8 cellular contexts compared by ENCODE assay signal in genomic region chr13:72726185-72726584, GRCh38. TPM values are rescaled to one million over a fixed set of nuclear protein-coding genes. Genes with fewer than 3 reads are reported as not detected.
A peak's percentile ranks its signal among the peaks of the same experiment; 100 is the strongest.
DNase-seq lines count a peak whose midpoint lies in the region; ATAC-seq and TF ChIP-seq lines count a peak whose summit lies in the region.
"Not testable (repeated sequence)": the region's sequence is repeated elsewhere in the genome, so short reads cannot be mapped to it uniquely, and the experiment has no call there.

No MANE protein-coding gene starts in this region.

- H3K27me3 ChIP-seq in BLaER1; heart left ventricle; naive thymus-derived CD4-positive, alpha-beta T cell (ENCODE audit: control insufficient read depth in 2 of 2, insufficient read depth in 2 of 2, low read length in 2 of 2): not testable (repeated sequence)

- H3K27ac ChIP-seq in BLaER1; heart left ventricle; naive thymus-derived CD4-positive, alpha-beta T cell (ENCODE audit: low read depth, low read length): not testable (repeated sequence)

- H3K36me3 ChIP-seq in BLaER1: peaks cover 42% of the 10 kb centered on the region
- H3K36me3 ChIP-seq in heart left ventricle; naive thymus-derived CD4-positive, alpha-beta T cell (ENCODE audit: control insufficient read depth in 2 of 3, insufficient read depth in 3 of 3, low read length in 3 of 3): not testable (repeated sequence)

- WGBS in heart left ventricle, 4 donors: 85 to 88% (median 86%) methylated on average over 15 of the region's 15 CpGs

- intact Hi-C loops in heart left ventricle (cut with DNase I): loop anchor here in 4 of 10 donors (5.0 kb wide), 1 partner anchor 56 kb away; the partner anchor contains the start of genes DIS3 (in 4 of the 4) and PIBF1 (in 4 of the 4)
- intact Hi-C loops in naive thymus-derived CD4-positive, alpha-beta T cell (cut with micrococcal nuclease): loop anchor here (5.0 to 10.0 kb wide), 4 partner anchors 36 to 1559 kb away; no protein-coding TSS in a partner anchor

- peaks cover 25% of the 10 kb centered on the region for H3K4me1 ChIP-seq in BLaER1
- peaks cover 0 to 28% (median 14%) of the 10 kb centered on the region in 12 donors for H3K4me1 ChIP-seq in heart left ventricle
- peaks cover 23 to 30% of the 10 kb centered on the region in 2 donors for H3K4me1 ChIP-seq in naive thymus-derived CD4-positive, alpha-beta T cell (ENCODE audit: control insufficient read depth in 2 of 2, insufficient read depth in 2 of 2, low read length in 2 of 2)

- H3K9me3 ChIP-seq in BLaER1; heart left ventricle; naive thymus-derived CD4-positive, alpha-beta T cell (ENCODE audit: control insufficient read depth in 2 of 3, low read length in 3 of 3): not testable (repeated sequence)

- POLR2A ChIA-PET in activated CD8-positive, alpha-beta T cell treated with anti-CD3 and anti-CD28 coated beads, Interleukin-2, amount 10 ng/mL, durations not matched to agents 7 days and 5 days (lab: Charles Lee): interaction anchor here (0.6 kb wide), 1 partner anchor 977 kb away, joined by 3 read pairs; no protein-coding TSS in a partner anchor
- POLR2A ChIA-PET in naive thymus-derived CD4-positive, alpha-beta T cell (lab: Charles Lee): not testable (repeated sequence)

- H3K27me3 Mint-ChIP-seq in activated CD8-positive, alpha-beta T cell treated with anti-CD3 and anti-CD28 coated beads, Interleukin-2, amount 10 ng/mL, durations not matched to agents 7 days and 5 days (ENCODE audit: low read depth); central memory CD8-positive, alpha-beta T cell; naive thymus-derived CD4-positive, alpha-beta T cell; stimulated activated naive CD8-positive, alpha-beta T cell treated with anti-CD3 and anti-CD28 coated beads, Interleukin-15, amount 100 ng/mL, for 72 hours: not testable (repeated sequence)

- H3K36me3 Mint-ChIP-seq in activated CD8-positive, alpha-beta T cell treated with anti-CD3 and anti-CD28 coated beads, Interleukin-2, amount 10 ng/mL, durations not matched to agents 7 days and 5 days (ENCODE audit: low read depth): peaks cover 66% of the 10 kb centered on the region
- H3K36me3 Mint-ChIP-seq in central memory CD8-positive, alpha-beta T cell (ENCODE audit: insufficient read depth): peaks cover 19% of the 10 kb centered on the region
- peaks cover 9 to 30% (median 21%) of the 10 kb centered on the region in 5 donors for H3K36me3 Mint-ChIP-seq in naive thymus-derived CD4-positive, alpha-beta T cell

- H3K9me3 Mint-ChIP-seq in activated CD8-positive, alpha-beta T cell treated with anti-CD3 and anti-CD28 coated beads, Interleukin-2, amount 10 ng/mL, durations not matched to agents 7 days and 5 days (ENCODE audit: insufficient read depth); central memory CD8-positive, alpha-beta T cell; naive thymus-derived CD4-positive, alpha-beta T cell; stimulated activated naive CD8-positive, alpha-beta T cell treated with anti-CD3 and anti-CD28 coated beads, Interleukin-15, amount 100 ng/mL, for 72 hours: not testable (repeated sequence)

- DNase-seq in HFF-Myc (ENCODE audit: extremely low read depth, low read depth); activated CD8-positive, alpha-beta T cell treated with anti-CD3 and anti-CD28 coated beads, Interleukin-2, amount 10 ng/mL, durations not matched to agents 7 days and 5 days; central memory CD8-positive, alpha-beta T cell (ENCODE audit: low spot score in 2 of 2); heart left ventricle; naive thymus-derived CD4-positive, alpha-beta T cell; stimulated activated naive CD8-positive, alpha-beta T cell treated with anti-CD3 and anti-CD28 coated beads, Interleukin-15, amount 100 ng/mL, for 72 hours: not testable (repeated sequence)
- DNase-seq in OCI-M1 (lab: John Stamatoyannopoulos, UW): peak; percentile 31

- not testable (repeated sequence) for TF ChIP-seq CTCF in HFF-Myc (IDR thresholded peaks at IDR 0.05; ENCODE audit: low read depth, low read length, missing control alignments); heart left ventricle (IDR thresholded peaks at IDR 0.05)

- H3K4me3 Mint-ChIP-seq in activated CD8-positive, alpha-beta T cell treated with anti-CD3 and anti-CD28 coated beads, Interleukin-2, amount 10 ng/mL, durations not matched to agents 7 days and 5 days: peak overlapping the region; percentile 94
- peak overlapping the region; percentile 92 for H3K4me3 Mint-ChIP-seq in central memory CD8-positive, alpha-beta T cell
- peak overlapping the region; percentile 85 to 99 (median 95) for H3K4me3 Mint-ChIP-seq in naive thymus-derived CD4-positive, alpha-beta T cell
- peak overlapping the region; percentile 85 to 95 for H3K4me3 Mint-ChIP-seq in stimulated activated naive CD8-positive, alpha-beta T cell treated with anti-CD3 and anti-CD28 coated beads, Interleukin-15, amount 100 ng/mL, for 72 hours

- H3K9ac ChIP-seq in BLaER1: peak overlapping the region; percentile 91; the same call in 1 of the 2 replicates

- H3K4me3 ChIP-seq in BLaER1 (peak overlapping the region; percentile 97), HFF-Myc (replicated peaks; ENCODE audit: low read depth, low read length) (peak overlapping the region; percentile 95), heart left ventricle (peak overlapping the region in 9 of 12 donors; percentile 70 to 97 (median 85))
- peak overlapping the region; percentile 93 for H3K4me3 ChIP-seq in naive thymus-derived CD4-positive, alpha-beta T cell (ENCODE audit: low read length)

- not testable (repeated sequence) for TF ChIP-seq POLR2A in heart left ventricle (IDR thresholded peaks at IDR 0.05)

- H4K20me1 ChIP-seq in BLaER1: peaks cover 11% of the 10 kb centered on the region; the same call in 1 of the 2 replicates

- H3K4me2 ChIP-seq in BLaER1: peak overlapping the region; percentile 89

- peaks cover 49% of the 10 kb centered on the region for H3K4me1 Mint-ChIP-seq in activated CD8-positive, alpha-beta T cell treated with anti-CD3 and anti-CD28 coated beads, Interleukin-2, amount 10 ng/mL, durations not matched to agents 7 days and 5 days (ENCODE audit: low read depth)
- H3K4me1 Mint-ChIP-seq in central memory CD8-positive, alpha-beta T cell: peaks cover 47% of the 10 kb centered on the region
- peaks cover 30 to 74% (median 55%) of the 10 kb centered on the region in 7 donors for H3K4me1 Mint-ChIP-seq in naive thymus-derived CD4-positive, alpha-beta T cell
- peaks cover 30% of the 10 kb centered on the region for H3K4me1 Mint-ChIP-seq in stimulated activated naive CD8-positive, alpha-beta T cell treated with anti-CD3 and anti-CD28 coated beads, Interleukin-15, amount 100 ng/mL, for 72 hours

- CTCF ChIA-PET in activated CD8-positive, alpha-beta T cell treated with anti-CD3 and anti-CD28 coated beads, Interleukin-2, amount 10 ng/mL, durations not matched to agents 7 days and 5 days (lab: Charles Lee); naive thymus-derived CD4-positive, alpha-beta T cell (lab: Charles Lee): not testable (repeated sequence)

- not testable (repeated sequence) for ATAC-seq in activated CD8-positive, alpha-beta T cell treated with anti-CD3 and anti-CD28 coated beads, Interleukin-2, amount 10 ng/mL, durations not matched to agents 7 days and 5 days; central memory CD8-positive, alpha-beta T cell (replicated peaks; ENCODE audit: extremely low read depth, poor library complexity, severe bottlenecking); heart left ventricle; naive thymus-derived CD4-positive, alpha-beta T cell; stimulated activated naive CD8-positive, alpha-beta T cell treated with anti-CD3 and anti-CD28 coated beads, Interleukin-15, amount 100 ng/mL, for 72 hours

- peak overlapping the region; percentile 84 for H3K27ac Mint-ChIP-seq in activated CD8-positive, alpha-beta T cell treated with anti-CD3 and anti-CD28 coated beads, Interleukin-2, amount 10 ng/mL, durations not matched to agents 7 days and 5 days
- peak overlapping the region; percentile 85 for H3K27ac Mint-ChIP-seq in central memory CD8-positive, alpha-beta T cell (ENCODE audit: low read depth)
- peak overlapping the region in 5 of 9 donors; percentile 51 to 94 (median 90) for H3K27ac Mint-ChIP-seq in naive thymus-derived CD4-positive, alpha-beta T cell
- H3K27ac Mint-ChIP-seq in stimulated activated naive CD8-positive, alpha-beta T cell treated with anti-CD3 and anti-CD28 coated beads, Interleukin-15, amount 100 ng/mL, for 72 hours: peak overlapping the region in 1 of 2 donors; percentile 93

RNA-seq across cellular contexts. Expression of gene MZT1, which starts 1.2 kb away (rescaled TPM):
- total RNA-seq in activated CD8-positive, alpha-beta T cell treated with anti-CD3 and anti-CD28 coated beads, Interleukin-2, amount 10 ng/mL, durations not matched to agents 7 days and 5 days: 10 to 100 TPM; 20.6 to 25.5 TPM
- 1 to 10 TPM; 4.4 to 8.6 (median 6.9) TPM for total RNA-seq in heart left ventricle
- 10 to 100 TPM in 1 of 2 donors, 1 to 10 TPM in 1; 5.3 to 11.3 TPM for polyA plus RNA-seq in heart left ventricle
- 10 to 100 TPM in 1 of 5 experiments, 1 to 10 TPM in 4; 4.5 to 14.9 (median 6.3) TPM for total RNA-seq in naive thymus-derived CD4-positive, alpha-beta T cell
- 1 to 10 TPM; 2.9 to 7.1 TPM for polyA plus RNA-seq in naive thymus-derived CD4-positive, alpha-beta T cell

RNA-seq across cellular contexts. Expression of gene BORA, which starts 1.5 kb away (rescaled TPM):
- total RNA-seq in activated CD8-positive, alpha-beta T cell treated with anti-CD3 and anti-CD28 coated beads, Interleukin-2, amount 10 ng/mL, durations not matched to agents 7 days and 5 days: 10 to 100 TPM; 31.0 TPM
- total RNA-seq in heart left ventricle: 1 to 10 TPM in 3 of 9 donors, under 1 TPM in 6; 0.35 to 4.0 (median 0.72) TPM
- polyA plus RNA-seq in heart left ventricle: 1 to 10 TPM in 1 of 2 donors, under 1 TPM in 1; 0.19 to 1.8 TPM
- 10 to 100 TPM in 1 of 5 experiments, 1 to 10 TPM in 4; 4.7 to 18.0 (median 6.2) TPM for total RNA-seq in naive thymus-derived CD4-positive, alpha-beta T cell
- polyA plus RNA-seq in naive thymus-derived CD4-positive, alpha-beta T cell: 1 to 10 TPM; 9.0 to 9.7 TPM

RNA-seq across cellular contexts. Expression of gene DIS3, which starts 55.5 kb away (rescaled TPM):
- 10 to 100 TPM; 31.5 to 35.2 TPM for total RNA-seq in activated CD8-positive, alpha-beta T cell treated with anti-CD3 and anti-CD28 coated beads, Interleukin-2, amount 10 ng/mL, durations not matched to agents 7 days and 5 days
- total RNA-seq in heart left ventricle: 10 to 100 TPM; 13.9 to 22.2 (median 17.7) TPM
- polyA plus RNA-seq in heart left ventricle: 10 to 100 TPM in 1 of 2 donors, 1 to 10 TPM in 1; 4.8 to 14.6 TPM
- 10 to 100 TPM; 24.8 to 44.8 (median 39.2) TPM for total RNA-seq in naive thymus-derived CD4-positive, alpha-beta T cell
- 10 to 100 TPM; 14.4 to 15.3 TPM for polyA plus RNA-seq in naive thymus-derived CD4-positive, alpha-beta T cell

RNA-seq across cellular contexts. Expression of gene PIBF1, which starts 55.7 kb away (rescaled TPM):
- total RNA-seq in activated CD8-positive, alpha-beta T cell treated with anti-CD3 and anti-CD28 coated beads, Interleukin-2, amount 10 ng/mL, durations not matched to agents 7 days and 5 days: 10 to 100 TPM; 29.6 to 34.0 TPM
- total RNA-seq in heart left ventricle: 10 to 100 TPM in 7 of 9 donors, 1 to 10 TPM in 2; 7.6 to 24.1 (median 12.8) TPM
- 10 to 100 TPM in 1 of 2 donors, 1 to 10 TPM in 1; 9.1 to 12.9 TPM for polyA plus RNA-seq in heart left ventricle
- total RNA-seq in naive thymus-derived CD4-positive, alpha-beta T cell: 10 to 100 TPM; 27.3 to 40.1 (median 31.6) TPM
- polyA plus RNA-seq in naive thymus-derived CD4-positive, alpha-beta T cell: 10 to 100 TPM; 20.4 to 24.9 TPM
